8 cellular contexts compared by ENCODE assay signal in genomic region chr19:47257411-47258169, GRCh38. TPM values are rescaled to one million over a fixed set of nuclear protein-coding genes. Genes with fewer than 3 reads are reported as not detected.
DNase-seq lines count a peak whose midpoint lies in the region; ATAC-seq and TF ChIP-seq lines count a peak whose summit lies in the region.

No MANE protein-coding gene starts in this region.

- H3K36me3 ChIP-seq in left lung = peaks cover 0 to 44% of the 10 kb centered on the region in 2 donors
- peaks cover 29 to 35% of the 10 kb centered on the region in 2 donors for H3K36me3 ChIP-seq in thyroid gland

- DNase-seq in AG04449 (ENCODE audit: low read depth, low spot score) (no peak), astrocyte of the cerebellum (ENCODE audit: low read depth) (no peak), left lung (no peak), thyroid gland (peak in 1 of 2 donors; percentile 36), midbrain (lab: John Stamatoyannopoulos, UW) (no peak)

- 2 to 4% methylated on average over 25 to 27 of the region's 29 CpGs for WGBS in thyroid gland, 2 donors

- ATAC-seq in HG03095 (IDR thresholded peaks at IDR 0.05; ENCODE audit: unreplicated experiment) (peak; percentile 8), left lung (peak; percentile 18), GM19467 (IDR thresholded peaks at IDR 0.05; ENCODE audit: unreplicated experiment) (no peak), HG03159 (IDR thresholded peaks at IDR 0.05; ENCODE audit: unreplicated experiment) (no peak)

- H3K27ac ChIP-seq in left lung = peak overlapping the region; percentile 89 to 94
- peak overlapping the region; percentile 93 to 94 (median 93) for H3K27ac ChIP-seq in thyroid gland

- H3K4me1 ChIP-seq in left lung = peaks cover 12 to 33% of the 10 kb centered on the region in 2 donors
- peaks cover 17 to 22% of the 10 kb centered on the region in 2 donors for H3K4me1 ChIP-seq in thyroid gland

- in situ Hi-C loops in astrocyte of the cerebellum (cut with HindIII; ENCODE audit: low sequenced_read_pairs) = no loop called here

- H3K27me3 ChIP-seq in left lung = no peaks in the 10 kb centered on the region
- no peaks in the 10 kb centered on the region for H3K27me3 ChIP-seq in thyroid gland

- H3K9me3 ChIP-seq in left lung (no peaks in the 10 kb centered on the region), thyroid gland (no peaks in the 10 kb centered on the region)

- POLR2A ChIA-PET in AG04449 (lab: Yijun Ruan, JAX) = interaction anchor here (0.8 to 2.4 kb wide), 8 partner anchors 10 to 144 kb away, joined by 3 to 28 read pairs (median 8); partner anchors contain the start of genes INAFM1 and ZC3H4

- CTCF ChIA-PET in AG04449 (lab: Yijun Ruan, JAX) = interaction anchor here (1.0 to 15.8 kb wide), 4 partner anchors 12 to 46 kb away, joined by 3 to 570 read pairs (median 60); no protein-coding TSS in a partner anchor

- peak overlapping the region; percentile 71 for H3K4me3 ChIP-seq in AG04449 (ENCODE audit: low read depth, low read length)
- peak overlapping the region; percentile 47 for H3K4me3 ChIP-seq in astrocyte of the cerebellum (ENCODE audit: low read depth, low read length)
- H3K4me3 ChIP-seq in left lung = peak overlapping the region; percentile 41 to 51
- H3K4me3 ChIP-seq in thyroid gland (replicated peaks in 1 of 3) = peak overlapping the region in 2 of 3 donors; percentile 14 to 46

- peak in 1 of 2 donors; percentile 65 for TF ChIP-seq POLR2A in thyroid gland (IDR thresholded peaks at IDR 0.05)

- intact Hi-C loops in left lung (cut with DNase I) = no loop called here
- intact Hi-C loops in thyroid gland (cut with DNase I) = loop anchor here (2.0 to 10.0 kb wide), 2 partner anchors 19 to 403 kb away; partner anchors contain the start of gene AP2S1

- TF ChIP-seq CTCF in AG04449 (IDR thresholded peaks at IDR 0.05; ENCODE audit: insufficient read depth, low read length, missing control alignments) (no peak), astrocyte of the cerebellum (IDR thresholded peaks at IDR 0.05; ENCODE audit: low read depth, low read length, missing control alignments) (no peak), left lung (IDR thresholded peaks at IDR 0.05) (no peak), thyroid gland (IDR thresholded peaks at IDR 0.05) (no peak)

RNA-seq across cellular contexts. Expression of gene CCDC9, which starts 1.3 kb away (rescaled TPM):
- 10 to 100 TPM; 28.2 to 28.9 TPM for total RNA-seq in left lung
- total RNA-seq in thyroid gland = 10 to 100 TPM; 16.1 to 21.9 (median 17.8) TPM

RNA-seq across cellular contexts. Expression of gene INAFM1, which starts 17.1 kb away (rescaled TPM):
- 10 to 100 TPM; 22.1 to 22.2 TPM for total RNA-seq in left lung
- 10 to 100 TPM in 1 of 4 donors, 1 to 10 TPM in 3; 4.3 to 10.6 (median 8.2) TPM for total RNA-seq in thyroid gland

RNA-seq across cellular contexts. Expression of gene BBC3, which starts 26.6 kb away (rescaled TPM):
- 10 to 100 TPM in 1 of 2 donors, 1 to 10 TPM in 1; 8.7 to 13.8 TPM for total RNA-seq in left lung
- 1 to 10 TPM; 2.4 to 7.7 (median 4.9) TPM for total RNA-seq in thyroid gland

RNA-seq across cellular contexts. Expression of gene C5AR1, which starts 52.1 kb away (rescaled TPM):
- total RNA-seq in left lung (100 to 1,000 TPM in 1 of 2 donors, 10 to 100 TPM in 1; 28.3 to 110 TPM), thyroid gland (1 to 10 TPM; 1.2 to 3.5 (median 1.8) TPM)

Comparison
In these comparisons a context has a peak if more than half of its experiments do, and no peak if none do; other contexts are left out.
1. ATAC-seq: peak in HG03095 (single experiment) and left lung (single experiment); none in GM19467 (single experiment) and HG03159 (single experiment).
2. Peak in every context shown above with its lines, with median percentiles within 50 percentile points of each other: H3K4me3 ChIP-seq.